Comparison of ENCODE assay signal across 28 cellular contexts in genomic region chr5:101866473-101866872, GRCh38.
"Had no signal": no experiment of that assay in that cellular context is flagged by ENCODE, and none has a peak within 500 bp of the region (broad histone marks: within the 10 kb centered on the region; RNA-seq: fewer than 3 reads in every experiment).

No MANE protein-coding gene starts in this region.

- H3K36me3 ChIP-seq: colonic mucosa, esophagus muscularis mucosa, esophagus squamous epithelium, gastrocnemius medialis, gastroesophageal sphincter, heart left ventricle, heart right ventricle had no signal

- FAIRE-seq: colon, endometrium, endothelial cell of umbilical vein, frontal cortex had no signal

- H3K4me3 Mint-ChIP-seq: dendritic cell treated with granulocyte-macrophage colony-stimulating factor and Interleukin-4, amounts not matched to agents 40 ng/mL and 50 ng/mL, for 4 days; effector memory CD8-positive, alpha-beta T cell; endodermal cell had no signal

- ATAC-seq: effector memory CD8-positive, alpha-beta T cell; esophagus mucosa; foreskin keratinocyte; gastrocnemius medialis; gastroesophageal sphincter; heart left ventricle; heart right ventricle had no signal

- H3K9me3 ChIP-seq: colonic mucosa, esophagus muscularis mucosa, esophagus squamous epithelium, gastrocnemius medialis, gastroesophageal sphincter had no signal

- H3K4me1 Mint-ChIP-seq: endodermal cell had no signal

- H3K27ac ChIP-seq: colonic mucosa, dorsolateral prefrontal cortex, epithelial cell of prostate, esophagus muscularis mucosa, esophagus squamous epithelium, foreskin keratinocyte, gastrocnemius medialis, gastroesophageal sphincter, heart left ventricle, heart right ventricle had no signal

- H3K27me3 Mint-ChIP-seq: dendritic cell treated with granulocyte-macrophage colony-stimulating factor and Interleukin-4, amounts not matched to agents 40 ng/mL and 50 ng/mL, for 4 days; effector memory CD8-positive, alpha-beta T cell had no signal

- H3K4me3 ChIP-seq: colonic mucosa, dorsolateral prefrontal cortex, esophagus muscularis mucosa, esophagus squamous epithelium, gastrocnemius medialis, gastroesophageal sphincter, heart left ventricle, heart right ventricle had no signal

- H3K27me3 ChIP-seq: colonic mucosa, dorsolateral prefrontal cortex, esophagus muscularis mucosa, esophagus squamous epithelium, foreskin keratinocyte, gastrocnemius medialis, gastroesophageal sphincter, heart left ventricle, heart right ventricle had no signal

- H3K4me1 ChIP-seq: colonic mucosa, esophagus muscularis mucosa, esophagus squamous epithelium, foreskin keratinocyte, gastrocnemius medialis, gastroesophageal sphincter, heart left ventricle, heart right ventricle had no signal

- H3K9me3 Mint-ChIP-seq: dendritic cell treated with granulocyte-macrophage colony-stimulating factor and Interleukin-4, amounts not matched to agents 40 ng/mL and 50 ng/mL, for 4 days; endodermal cell had no signal

- H3K27ac Mint-ChIP-seq: dendritic cell treated with granulocyte-macrophage colony-stimulating factor and Interleukin-4, amounts not matched to agents 40 ng/mL and 50 ng/mL, for 4 days; effector memory CD8-positive, alpha-beta T cell; endodermal cell had no signal

- DNase-seq: colonic mucosa; cortex of kidney; dermis blood vessel endothelial cell; dorsolateral prefrontal cortex; effector CD4-positive, alpha-beta T cell; effector CD8-positive, alpha-beta T cell; effector memory CD4-positive, alpha-beta T cell; effector memory CD8-positive, alpha-beta T cell; endodermal cell; erythroblast; esophagus squamous epithelium; foreskin fibroblast; foreskin keratinocyte; foreskin melanocyte; gastrocnemius medialis; glutamatergic neuron; head of caudate nucleus; heart left ventricle; heart right ventricle had no signal
